ENCODE assay signal across 19 cellular contexts in the genomic region with DNA sequence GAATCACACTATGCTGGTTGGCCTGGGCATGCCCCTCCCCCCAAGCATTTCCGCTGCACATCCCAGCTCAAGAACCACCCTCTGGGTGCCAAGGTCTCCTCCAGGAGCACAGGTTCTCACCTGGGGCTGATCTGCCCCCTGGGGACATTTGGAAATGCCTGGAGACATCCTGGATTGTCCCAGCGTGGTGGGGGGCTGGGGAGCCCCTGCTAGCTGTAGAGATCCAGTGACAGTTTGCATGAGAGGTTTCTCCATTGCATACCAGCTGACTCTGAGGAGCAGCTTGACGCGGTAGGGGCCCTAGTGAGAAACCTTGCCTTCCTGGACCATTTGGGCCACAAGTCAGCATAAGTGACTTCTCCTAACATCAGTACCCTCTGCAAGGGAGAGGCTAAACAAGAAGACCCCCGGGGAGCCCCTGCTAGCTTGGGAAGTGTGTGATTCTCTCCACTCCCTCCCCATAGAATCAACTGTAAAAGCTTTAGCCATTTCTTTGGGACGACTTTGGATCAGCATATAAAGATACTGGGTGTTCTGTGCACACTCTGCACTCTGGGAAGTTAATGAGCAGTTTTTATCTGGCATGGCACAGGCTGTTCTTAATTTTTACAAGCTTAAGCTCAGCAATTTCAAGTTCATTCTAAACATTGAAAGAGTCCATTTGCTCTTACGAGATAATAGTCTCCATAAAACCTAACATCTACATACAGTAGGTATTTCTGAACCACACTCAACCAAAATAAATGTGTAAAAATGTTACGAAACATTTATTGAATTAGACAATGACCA.
"Had no signal": no experiment of that assay in that cellular context is flagged by ENCODE, and none has a peak within 500 bp of the region (broad histone marks: within the 10 kb centered on the region; RNA-seq: fewer than 3 reads in every experiment).

No MANE protein-coding gene starts in this region.

- H3K9me3 ChIP-seq: esophagus muscularis mucosa, gastroesophageal sphincter, neutrophil, psoas muscle, right lobe of liver, suprapubic skin, thyroid gland had no signal

- H3K27me3 Mint-ChIP-seq: type B pancreatic cell had no signal

- H3K9me3 Mint-ChIP-seq: nephron progenitor cell; stimulated activated effector memory CD8-positive, alpha-beta T cell treated with anti-CD3 and anti-CD28 coated beads, Interleukin-12 subunit alpha, Interleukin-12 subunit beta, amount 100 ng/mL, for 72 hours; type B pancreatic cell had no signal

- H3K36me3 Mint-ChIP-seq: naive thymus-derived CD4-positive, alpha-beta T cell; stimulated activated effector memory CD8-positive, alpha-beta T cell treated with anti-CD3 and anti-CD28 coated beads, Interleukin-12 subunit alpha, Interleukin-12 subunit beta, amount 100 ng/mL, for 72 hours had no signal

- H3K4me1 Mint-ChIP-seq: naive thymus-derived CD4-positive, alpha-beta T cell; stimulated activated effector memory CD8-positive, alpha-beta T cell treated with anti-CD3 and anti-CD28 coated beads, Interleukin-12 subunit alpha, Interleukin-12 subunit beta, amount 100 ng/mL, for 72 hours had no signal

- DNase-seq: effector memory CD4-positive, alpha-beta T cell; glutamatergic neuron; kidney; left cardiac atrium; naive thymus-derived CD4-positive, alpha-beta T cell; nephron progenitor cell; psoas muscle; retina; right lobe of liver; stimulated activated CD4-positive, alpha-beta T cell treated with anti-CD3 and anti-CD28 coated beads, Interleukin-4, amount 100 ng/mL, for 1 hour; stimulated activated CD8-positive, alpha-beta memory T cell treated with anti-CD3 and anti-CD28 coated beads, Interleukin-4, amount 100 ng/mL, for 48 hours; stimulated activated naive CD8-positive, alpha-beta T cell treated with anti-CD3 and anti-CD28 coated beads, Interleukin-15, Interleukin-2, amounts not matched to agents 100 U/mL and 50 U/mL, for 24 hours; thyroid gland had no signal

- ATAC-seq: gastroesophageal sphincter; left cardiac atrium; naive thymus-derived CD4-positive, alpha-beta T cell; psoas muscle; right lobe of liver; stimulated activated effector memory CD8-positive, alpha-beta T cell treated with anti-CD3 and anti-CD28 coated beads, Interleukin-12 subunit alpha, Interleukin-12 subunit beta, amount 100 ng/mL, for 72 hours; stimulated activated naive CD8-positive, alpha-beta T cell treated with anti-CD3 and anti-CD28 coated beads, Interleukin-15, Interleukin-2, amounts not matched to agents 100 U/mL and 50 U/mL, for 24 hours had no signal

- H3K27ac Mint-ChIP-seq: naive thymus-derived CD4-positive, alpha-beta T cell; nephron progenitor cell; stimulated activated effector memory CD8-positive, alpha-beta T cell treated with anti-CD3 and anti-CD28 coated beads, Interleukin-12 subunit alpha, Interleukin-12 subunit beta, amount 100 ng/mL, for 72 hours; type B pancreatic cell had no signal

- H3K27me3 ChIP-seq: esophagus muscularis mucosa, gastroesophageal sphincter, neutrophil, right lobe of liver, suprapubic skin, thyroid gland had no signal

- H3K4me3 ChIP-seq: esophagus muscularis mucosa, gastroesophageal sphincter, psoas muscle, right lobe of liver, suprapubic skin, thyroid gland had no signal

- H3K4me1 ChIP-seq: esophagus muscularis mucosa, gastroesophageal sphincter, psoas muscle, right lobe of liver, thyroid gland had no signal

- H3K27ac ChIP-seq: esophagus muscularis mucosa, gastroesophageal sphincter, neutrophil, psoas muscle, right lobe of liver, suprapubic skin, thyroid gland had no signal

- H3K36me3 ChIP-seq: neutrophil, right lobe of liver, thyroid gland had no signal

- H3K4me3 Mint-ChIP-seq: naive thymus-derived CD4-positive, alpha-beta T cell; nephron progenitor cell; stimulated activated effector memory CD8-positive, alpha-beta T cell treated with anti-CD3 and anti-CD28 coated beads, Interleukin-12 subunit alpha, Interleukin-12 subunit beta, amount 100 ng/mL, for 72 hours; type B pancreatic cell had no signal
